ENCODE assay signal across 25 cellular contexts in the genomic region with DNA sequence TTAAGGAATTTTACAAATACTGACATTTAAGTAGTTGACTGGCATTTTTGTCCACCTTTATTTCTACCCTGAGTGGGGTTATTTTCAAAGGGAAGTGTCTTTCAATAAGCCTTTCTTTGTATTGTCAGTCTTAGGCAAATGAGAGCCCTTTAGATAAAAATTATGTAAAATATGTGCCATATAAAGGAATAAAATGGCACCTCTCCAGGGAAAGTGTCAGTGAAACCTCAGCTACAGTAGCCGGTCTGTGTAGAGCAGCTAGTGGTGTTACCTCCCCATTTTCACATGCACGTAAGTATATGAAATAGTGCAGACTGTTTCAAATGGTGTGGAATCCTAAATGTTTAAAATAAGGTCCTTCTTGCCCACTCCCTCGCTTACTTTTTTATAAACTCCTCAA. TPM values are rescaled to one million over a fixed set of nuclear protein-coding genes. Genes with fewer than 3 reads are reported as not detected.
DNase-seq lines count a peak whose midpoint lies in the region; ATAC-seq and TF ChIP-seq lines count a peak whose summit lies in the region.
"Had no signal": no experiment of that assay in that cellular context is flagged by ENCODE, and none has a peak within 500 bp of the region (broad histone marks: within the 10 kb centered on the region; RNA-seq: fewer than 3 reads in every experiment).

No MANE protein-coding gene starts in this region.

- no peak overlapping the region for H2BK5ac ChIP-seq in IMR-90 (ENCODE audit: low read depth, low read length, poor library complexity, severe bottlenecking)

- no peak overlapping the region; the same call in 1 of the 2 replicates for H3K9ac ChIP-seq in IMR-90 (ENCODE audit: low read depth, low read length)

- TF ChIP-seq POLR2A in IMR-90 (IDR thresholded peaks at IDR 0.05; ENCODE audit: low read depth, low read length), result no peak

- no CpG with 5 or more reads among the region's 3 CpGs for WGBS in IMR-90 (ENCODE audit: extremely low coverage in 2 of 2, insufficient read length in 1 of 2), 2 experiments

- H3K4ac ChIP-seq in IMR-90 (ENCODE audit: low read depth, low read length), result no peak overlapping the region

- no peak overlapping the region for H2BK20ac ChIP-seq in IMR-90 (ENCODE audit: low read depth, low read length)

- no peaks in the 10 kb centered on the region for H3K27me3 Mint-ChIP-seq in chondrocyte (ENCODE audit: low read depth)
- no peaks in the 10 kb centered on the region for H3K27me3 Mint-ChIP-seq in nephron progenitor cell (ENCODE audit: low read depth, poor library complexity)

- H3K4me2 ChIP-seq in IMR-90 (ENCODE audit: low read depth, low read length), result peak overlapping the region; percentile 12; the same call in 1 of the 2 replicates

- H3K27me3 ChIP-seq in IMR-90 (ENCODE audit: control insufficient read depth, insufficient read depth, low read length) (no peaks in the 10 kb centered on the region), brain microvascular endothelial cell (replicated peaks) (no peaks in the 10 kb centered on the region)
- H3K27me3 ChIP-seq: ovary, uterus had no signal

- H3K56ac ChIP-seq in IMR-90 (ENCODE audit: extremely low read depth, insufficient read depth, low read length), result no peak overlapping the region

- no peaks in the 10 kb centered on the region for H4K20me1 ChIP-seq in IMR-90 (ENCODE audit: insufficient read depth, low read length)

- DNase-seq in AG10803 (ENCODE audit: low read depth), result peak; percentile 23
- DNase-seq in IMR-90, result no peak
- no peak for DNase-seq in chondrocyte (ENCODE audit: low spot score)
- no peak for DNase-seq in nephron progenitor cell
- no peak for DNase-seq in brain microvascular endothelial cell
- DNase-seq: ACHN; activated CD8-positive, alpha-beta memory T cell treated with anti-CD3 and anti-CD28 coated beads for 24 hours; activated naive CD4-positive, alpha-beta T cell treated with anti-CD3 and anti-CD28 coated beads for 36 hours; activated T-cell treated with anti-CD3 and anti-CD28 coated beads, Interleukin-2, amount 50 U/mL, for 4 hours; effector memory CD4-positive, alpha-beta T cell; HFFc6; lower lobe of right lung; NCI-H1694; NCI-H345; ovary; right cardiac atrium; stimulated activated CD8-positive, alpha-beta memory T cell treated with anti-CD3 and anti-CD28 coated beads, Interleukin-4, amount 100 ng/mL, for 48 hours; uterus had no signal

- TF ChIP-seq RAD21 in IMR-90 (IDR thresholded peaks at IDR 0.05; ENCODE audit: low read length), result no peak

- dilution Hi-C loops in IMR-90 (cut with HindIII; ENCODE audit: low sequenced_read_pairs, unreplicated experiment), result no loop called here

- H3K14ac ChIP-seq in IMR-90 (replicated peaks; ENCODE audit: low read depth, low read length), result no peak overlapping the region

- H3K4me3 Mint-ChIP-seq in chondrocyte (ENCODE audit: unreplicated experiment) (no peak overlapping the region), nephron progenitor cell (peak overlapping the region; percentile 19)
- H3K4me3 Mint-ChIP-seq: activated naive CD4-positive, alpha-beta T cell treated with anti-CD3 and anti-CD28 coated beads for 36 hours; activated T-cell treated with anti-CD3 and anti-CD28 coated beads, Interleukin-2, amount 50 U/mL, for 4 hours; CD14-positive monocyte; HFFc6; T-helper 2 cell treated with Interferon-gamma antibody and Interleukin-4, amounts not matched to agents 5 μg/mL and 100 μg/mL, for 36 hours had no signal

- CTCF ChIA-PET in IMR-90 (lab: Yijun Ruan, JAX), result interaction anchor here (0.6 to 1.6 kb wide), 3 partner anchors 10 to 261 kb away, joined by 3 to 4 read pairs (median 4); a partner anchor contains a TSS

- POLR2A ChIA-PET in IMR-90 (lab: Charles Lee; ENCODE audit: unreplicated experiment), result no interaction called here

- intact Hi-C loops in IMR-90 (cut with micrococcal nuclease), result loop anchor here (5.0 to 10.0 kb wide), 3 partner anchors 370 to 1240 kb away; no protein-coding TSS in a partner anchor

- BruUV-seq in IMR-90 (replicated peaks; lab: Mats Ljungman, UMichigan), result no TSS peak

- H3K79me1 ChIP-seq in IMR-90 (ENCODE audit: low read depth in 1 of 2, low read length in 2 of 2), result peaks cover 0 to 4% of the 10 kb centered on the region in 2 experiments; a peak in 1 of 4 replicates

- H4K91ac ChIP-seq in IMR-90 (ENCODE audit: insufficient read depth, low read depth, low read length), result no peak overlapping the region

- no peaks in the 10 kb centered on the region for H3K9me3 ChIP-seq in IMR-90 (ENCODE audit: control insufficient read depth, insufficient read depth, low read length)
- H3K9me3 ChIP-seq: lower lobe of right lung, ovary, uterus had no signal

- ATAC-seq in IMR-90 (ENCODE audit: low read depth), result no peak
- ATAC-seq in HG03139 (IDR thresholded peaks at IDR 0.05; ENCODE audit: unreplicated experiment), result no peak
- no peak for ATAC-seq in SK-N-SH treated with all-trans-retinoic acid at 6 μM for 48 hours
- ATAC-seq in HG03108 (IDR thresholded peaks at IDR 0.05; ENCODE audit: unreplicated experiment), result no peak
- ATAC-seq: activated CD4-positive, CD25-positive, alpha-beta regulatory T cell treated with anti-CD3 and anti-CD28 coated beads, Interleukin-2, amount 50 U/mL, for 24 hours; activated T-cell treated with anti-CD3 and anti-CD28 coated beads, Interleukin-2, amount 50 U/mL, for 4 hours; lower lobe of right lung; right cardiac atrium had no signal

- H3K27ac Mint-ChIP-seq in chondrocyte (ENCODE audit: unreplicated experiment) (peak overlapping the region; percentile 68), nephron progenitor cell (peak overlapping the region; percentile 74)
- H3K27ac Mint-ChIP-seq: activated naive CD4-positive, alpha-beta T cell treated with anti-CD3 and anti-CD28 coated beads for 36 hours; HFFc6; T-helper 2 cell treated with Interferon-gamma antibody and Interleukin-4, amounts not matched to agents 5 μg/mL and 100 μg/mL, for 36 hours had no signal

- no peak overlapping the region for H3K23ac ChIP-seq in IMR-90 (ENCODE audit: low read depth, low read length)

- H2AK5ac ChIP-seq in IMR-90 (ENCODE audit: low read depth, low read length), result no peak overlapping the region

- H3K4me1 Mint-ChIP-seq in chondrocyte (ENCODE audit: low read depth), result peaks cover 46% of the 10 kb centered on the region
- peaks cover 62% of the 10 kb centered on the region for H3K4me1 Mint-ChIP-seq in nephron progenitor cell

- no peak overlapping the region for H2BK120ac ChIP-seq in IMR-90 (ENCODE audit: low read depth, low read length)

- H4K5ac ChIP-seq in IMR-90 (ENCODE audit: low read depth, low read length), result no peak overlapping the region

- no peak overlapping the region for H2AFZ ChIP-seq in IMR-90 (replicated peaks; ENCODE audit: low read length, poor library complexity)

- H3K9me1 ChIP-seq in IMR-90 (ENCODE audit: insufficient read depth, low read length), result no peaks in the 10 kb centered on the region

- H4K8ac ChIP-seq in IMR-90 (ENCODE audit: low read depth in 2 of 2, low read length in 2 of 2), result no peak overlapping the region

- no peak overlapping the region for H3K27ac ChIP-seq in IMR-90 (ENCODE audit: insufficient read depth, low read length)
- no peak overlapping the region for H3K27ac ChIP-seq in brain microvascular endothelial cell
- H3K27ac ChIP-seq: HL-60, lower lobe of right lung, ovary, uterus had no signal

- H3K36me3 ChIP-seq in IMR-90 (ENCODE audit: control insufficient read depth, insufficient read depth, low read length) (peaks cover 11% of the 10 kb centered on the region), brain microvascular endothelial cell (replicated peaks) (peaks cover 12% of the 10 kb centered on the region)
- H3K36me3 ChIP-seq: ovary, uterus had no signal

- no peak overlapping the region for H2AK9ac ChIP-seq in IMR-90 (replicated peaks; ENCODE audit: low read depth, low read length, poor library complexity)

- H3K4me1 ChIP-seq in IMR-90 (ENCODE audit: control insufficient read depth, insufficient read depth, low read length), result peaks cover 2% of the 10 kb centered on the region

- no peak overlapping the region for H3K4me3 ChIP-seq in AG10803 (ENCODE audit: low read length)
- H3K4me3 ChIP-seq in IMR-90 (ENCODE audit: insufficient read depth, low read depth, low read length), result no peak overlapping the region
- H3K4me3 ChIP-seq in brain microvascular endothelial cell (ENCODE audit: low read depth, low read length), result no peak overlapping the region
- H3K4me3 ChIP-seq: lower lobe of right lung, ovary, uterus had no signal

- TF ChIP-seq CTCF in AG10803 (conservative IDR thresholded peaks at IDR 0.05; ENCODE audit: low read length) (no peak), IMR-90 (conservative IDR thresholded peaks at IDR 0.05; ENCODE audit: low read depth, low read length) (no peak), chondrocyte (IDR thresholded peaks at IDR 0.05) (no peak), nephron progenitor cell (IDR thresholded peaks at IDR 0.05) (no peak), brain microvascular endothelial cell (IDR thresholded peaks at IDR 0.05; ENCODE audit: low read depth, low read length, missing control alignments) (no peak)

- no peak overlapping the region for H3K18ac ChIP-seq in IMR-90 (ENCODE audit: low read depth, low read length)

- no peaks in the 10 kb centered on the region for H3K9me3 Mint-ChIP-seq in chondrocyte (ENCODE audit: low read depth)
- H3K9me3 Mint-ChIP-seq in nephron progenitor cell, result no peaks in the 10 kb centered on the region
- H3K9me3 Mint-ChIP-seq: activated naive CD4-positive, alpha-beta T cell treated with anti-CD3 and anti-CD28 coated beads for 36 hours; activated T-cell treated with anti-CD3 and anti-CD28 coated beads, Interleukin-2, amount 50 U/mL, for 4 hours; CD14-positive monocyte; HFFc6; T-helper 2 cell treated with Interferon-gamma antibody and Interleukin-4, amounts not matched to agents 5 μg/mL and 100 μg/mL, for 36 hours had no signal

- in situ Hi-C loops in IMR-90 (cut with MboI; ENCODE audit: low sequenced_read_pairs), result no loop called here
- in situ Hi-C loops in brain microvascular endothelial cell (cut with HindIII; ENCODE audit: low pct_ligation_motif_present, low sequenced_read_pairs), result no loop called here

- H3K36me3 Mint-ChIP-seq in chondrocyte (ENCODE audit: low read depth) (peaks cover 6% of the 10 kb centered on the region), nephron progenitor cell (ENCODE audit: low read depth) (peaks cover 11% of the 10 kb centered on the region)

- H2BK15ac ChIP-seq in IMR-90 (ENCODE audit: low read depth, low read length), result no peak overlapping the region

RNA-seq across cellular contexts. Expression of a gene that starts 5.0 kb away (rescaled TPM):
- total RNA-seq in IMR-90 (2012; rRNA removed), result 3.0 and 3.9 TPM in 2 replicates
- 3.3 and 3.9 TPM in 2 replicates for polyA plus RNA-seq in IMR-90 (2012; rRNA removed)
- 0.86 and 1.9 TPM in 2 replicates for polyA plus RNA-seq in IMR-90 (2012; cell fraction: cytosol; rRNA removed)
- 1.1 and 5.9 TPM in 2 replicates for polyA plus RNA-seq in IMR-90 (2012; cell fraction: nucleus; rRNA removed; ENCODE audit: low replicate concordance)
- total RNA-seq in chondrocyte, result 12.7 to 14.0 TPM (median 13.7 TPM) in 3 replicates

RNA-seq across cellular contexts. Expression of a gene that starts 5.1 kb away (rescaled TPM):
- 2.7 and 4.7 TPM in 2 replicates for total RNA-seq in IMR-90 (2012; rRNA removed)
- polyA plus RNA-seq in IMR-90 (2012; rRNA removed), result 1.6 and 1.7 TPM in 2 replicates
- 0.57 and 1.7 TPM in 2 replicates for polyA plus RNA-seq in IMR-90 (2012; cell fraction: cytosol; rRNA removed)
- 1.1 and 1.7 TPM in 2 replicates for polyA plus RNA-seq in IMR-90 (2012; cell fraction: nucleus; rRNA removed; ENCODE audit: low replicate concordance)
- 5.5 to 6.0 TPM (median 5.8 TPM) in 3 replicates for total RNA-seq in chondrocyte

RNA-seq across cellular contexts. Expression of a gene that starts 11.7 kb away (rescaled TPM):
- total RNA-seq in IMR-90 (2012; rRNA removed), result 0.18 and 0.56 TPM in 2 replicates
- 0.22 and 0.31 TPM in 2 replicates for polyA plus RNA-seq in IMR-90 (2012; rRNA removed)
- polyA plus RNA-seq in IMR-90 (2012; cell fraction: cytosol; rRNA removed), result not detected in 2 replicates
- polyA plus RNA-seq in IMR-90 (2012; cell fraction: nucleus; rRNA removed; ENCODE audit: low replicate concordance), result 0.15 and 1.3 TPM in 2 replicates
- total RNA-seq in chondrocyte, result 1.5 to 2.5 TPM (median 1.9 TPM) in 3 replicates

RNA-seq across cellular contexts. Expression of a gene that starts 13.0 kb away (rescaled TPM):
- total RNA-seq in IMR-90 (2012; rRNA removed), result not detected in 2 replicates
- not detected in 2 replicates for polyA plus RNA-seq in IMR-90 (2012; rRNA removed)
- not detected in 2 replicates for polyA plus RNA-seq in IMR-90 (2012; cell fraction: cytosol; rRNA removed)
- polyA plus RNA-seq in IMR-90 (2012; cell fraction: nucleus; rRNA removed; ENCODE audit: low replicate concordance), result 0.16 and 0.28 TPM in 2 replicates
- not detected in 3 replicates for total RNA-seq in chondrocyte
